Comparison of ENCODE assay signal across 8 cellular contexts in the genomic region with DNA sequence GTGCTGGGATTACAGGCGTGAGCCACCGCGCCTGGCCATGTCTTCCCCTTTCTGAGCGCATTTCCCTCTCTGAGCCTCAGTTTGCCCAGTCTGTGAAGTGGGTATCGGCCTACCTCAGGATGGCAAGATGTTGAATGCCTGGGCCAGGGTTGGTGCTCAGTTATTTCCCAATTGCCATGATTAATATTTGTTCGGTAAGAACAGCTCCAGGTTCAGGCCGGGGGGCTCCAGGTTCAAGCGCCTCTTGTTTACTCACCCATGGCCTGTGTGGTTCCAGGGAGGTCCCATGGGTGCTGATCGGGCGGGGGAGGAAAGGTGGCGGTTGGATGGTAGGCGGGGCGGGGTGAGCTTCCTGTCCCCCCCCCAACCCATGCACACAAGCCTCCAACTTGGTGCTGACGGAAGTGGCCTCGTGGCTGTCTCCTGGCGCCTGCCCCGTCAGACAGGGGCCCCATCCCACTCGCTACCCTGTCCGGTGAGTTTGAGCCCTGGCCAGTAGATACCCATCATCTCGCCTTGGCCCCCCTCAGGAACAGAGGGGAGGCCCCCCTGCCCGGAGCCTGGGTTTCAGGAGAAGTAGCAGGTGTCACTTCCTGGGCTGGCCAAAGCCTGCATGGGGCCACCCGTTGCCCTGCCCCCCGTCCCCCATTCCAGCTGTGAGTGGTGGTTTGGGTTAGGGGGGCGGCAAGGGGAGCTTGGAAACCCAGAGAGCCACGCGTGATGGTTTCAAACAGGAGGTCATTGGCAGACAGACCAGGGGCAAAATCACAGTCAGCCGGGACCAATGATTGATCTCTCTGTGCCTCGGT. TPM values are rescaled to one million over a fixed set of nuclear protein-coding genes. Genes with fewer than 3 reads are reported as not detected.
DNase-seq lines count a peak whose midpoint lies in the region; ATAC-seq and TF ChIP-seq lines count a peak whose summit lies in the region.

A gene with protein sequence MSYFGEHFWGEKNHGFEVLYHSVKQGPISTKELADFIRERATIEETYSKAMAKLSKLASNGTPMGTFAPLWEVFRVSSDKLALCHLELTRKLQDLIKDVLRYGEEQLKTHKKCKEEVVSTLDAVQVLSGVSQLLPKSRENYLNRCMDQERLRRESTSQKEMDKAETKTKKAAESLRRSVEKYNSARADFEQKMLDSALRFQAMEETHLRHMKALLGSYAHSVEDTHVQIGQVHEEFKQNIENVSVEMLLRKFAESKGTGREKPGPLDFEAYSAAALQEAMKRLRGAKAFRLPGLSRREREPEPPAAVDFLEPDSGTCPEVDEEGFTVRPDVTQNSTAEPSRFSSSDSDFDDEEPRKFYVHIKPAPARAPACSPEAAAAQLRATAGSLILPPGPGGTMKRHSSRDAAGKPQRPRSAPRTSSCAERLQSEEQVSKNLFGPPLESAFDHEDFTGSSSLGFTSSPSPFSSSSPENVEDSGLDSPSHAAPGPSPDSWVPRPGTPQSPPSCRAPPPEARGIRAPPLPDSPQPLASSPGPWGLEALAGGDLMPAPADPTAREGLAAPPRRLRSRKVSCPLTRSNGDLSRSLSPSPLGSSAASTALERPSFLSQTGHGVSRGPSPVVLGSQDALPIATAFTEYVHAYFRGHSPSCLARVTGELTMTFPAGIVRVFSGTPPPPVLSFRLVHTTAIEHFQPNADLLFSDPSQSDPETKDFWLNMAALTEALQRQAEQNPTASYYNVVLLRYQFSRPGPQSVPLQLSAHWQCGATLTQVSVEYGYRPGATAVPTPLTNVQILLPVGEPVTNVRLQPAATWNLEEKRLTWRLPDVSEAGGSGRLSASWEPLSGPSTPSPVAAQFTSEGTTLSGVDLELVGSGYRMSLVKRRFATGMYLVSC (plus strand): TSS at position 375 of the 809 bp plus-strand sequence. CDS start 3,688 bp downstream, outside the sequence.

- H3K36me3 Mint-ChIP-seq in activated CD8-positive, alpha-beta T cell treated with anti-CD3 and anti-CD28 coated beads for 36 hours (ENCODE audit: low read depth) = peaks cover 20% of the 10 kb centered on the region

- CTCF ChIA-PET in activated CD8-positive, alpha-beta T cell treated with anti-CD3 and anti-CD28 coated beads for 36 hours (lab: Charles Lee) = interaction anchor here (1.0 to 3.2 kb wide), 4 partner anchors 9 to 256 kb away, joined by 3 to 10 read pairs (median 4); no protein-coding TSS in a partner anchor

- POLR2A ChIA-PET in activated CD8-positive, alpha-beta T cell treated with anti-CD3 and anti-CD28 coated beads for 36 hours (lab: Charles Lee) = interaction anchor here (0.6 to 6.0 kb wide), 18 partner anchors 9 to 878 kb away, joined by 3 to 32 read pairs (median 4); a partner anchor contains a TSS

- intact Hi-C loops in activated CD8-positive, alpha-beta T cell treated with anti-CD3 and anti-CD28 coated beads for 36 hours (cut with micrococcal nuclease) = no loop called here

- no peaks in the 10 kb centered on the region for H3K9me3 Mint-ChIP-seq in activated CD8-positive, alpha-beta T cell treated with anti-CD3 and anti-CD28 coated beads for 36 hours

- peak within 1 kb of the TSS; percentile 92 for H3K27ac ChIP-seq in KOPT-K1 (ENCODE audit: low read depth, low read length, poor library complexity, severe bottlenecking)

- ATAC-seq in GM18511 (IDR thresholded peaks at IDR 0.05; ENCODE audit: unreplicated experiment) (peak; percentile 46), esophagus mucosa (peak; percentile 38), HG02884 (IDR thresholded peaks at IDR 0.05; ENCODE audit: unreplicated experiment) (no peak)
- ATAC-seq in activated CD8-positive, alpha-beta T cell treated with anti-CD3 and anti-CD28 coated beads for 36 hours = peak; percentile 68

- H3K27ac Mint-ChIP-seq in activated CD8-positive, alpha-beta T cell treated with anti-CD3 and anti-CD28 coated beads for 36 hours = peak within 1 kb of the TSS; percentile 92

- H3K4me3 Mint-ChIP-seq in activated CD8-positive, alpha-beta T cell treated with anti-CD3 and anti-CD28 coated beads for 36 hours = peak within 1 kb of the TSS; percentile 80

- no peak for TF ChIP-seq CTCF in activated CD8-positive, alpha-beta T cell treated with anti-CD3 and anti-CD28 coated beads for 36 hours (IDR thresholded peaks at IDR 0.05)

- no peaks in the 10 kb centered on the region for H3K9me3 ChIP-seq in KOPT-K1 (ENCODE audit: insufficient read depth, low read length, poor library complexity, severe bottlenecking)

- H3K4me1 Mint-ChIP-seq in activated CD8-positive, alpha-beta T cell treated with anti-CD3 and anti-CD28 coated beads for 36 hours (ENCODE audit: low read depth) = peaks cover 58% of the 10 kb centered on the region

- DNase-seq in activated CD8-positive, alpha-beta T cell treated with anti-CD3 and anti-CD28 coated beads for 36 hours = peak; percentile 95
- peak; percentile 69 to 72 for DNase-seq in stimulated activated CD4-positive, alpha-beta T cell treated with anti-CD3 and anti-CD28 coated beads, Interleukin-2, amount 100 ng/mL, for 48 hours
- no peak for DNase-seq in H4 (ENCODE audit: low spot score)
- DNase-seq in NCI-H2081 treated with DMSO at 0.1 percent for 48 hours (lab: John Stamatoyannopoulos, UW) = no peak

- peaks cover 25% of the 10 kb centered on the region for H3K36me3 ChIP-seq in KOPT-K1 (ENCODE audit: insufficient read depth, low read length)

- H3K27me3 Mint-ChIP-seq in activated CD8-positive, alpha-beta T cell treated with anti-CD3 and anti-CD28 coated beads for 36 hours = no peaks in the 10 kb centered on the region

RNA-seq across cellular contexts. Expression of the gene that starts here (rescaled TPM):
- 10 to 100 TPM; 36.9 to 38.3 TPM for total RNA-seq in activated CD8-positive, alpha-beta T cell treated with anti-CD3 and anti-CD28 coated beads for 36 hours
- 0.76 TPM for total RNA-seq in esophagus mucosa
- 0.58 TPM in 1 of 2 replicates, not detected in the other for total RNA-seq in H4 (2014; rRNA removed; shearing (Covaris generic))

Comparison
In these comparisons a context has a peak if more than half of its experiments do, and no peak if none do; other contexts are left out.
1. RNA of the gene that starts here (total RNA-seq): 36.9 to 38.3 TPM in activated CD8-positive, alpha-beta T cell treated with anti-CD3 and anti-CD28 coated beads for 36 hours; 0.76 TPM in esophagus mucosa (single experiment) and 0.58 TPM in H4; every median in the first group is over 10 times any median in the second.
2. Peak in ATAC-seq in esophagus mucosa; RNA of the gene not detected or under 1 TPM.
3. DNase-seq: peak in activated CD8-positive, alpha-beta T cell treated with anti-CD3 and anti-CD28 coated beads for 36 hours (single experiment) and stimulated activated CD4-positive, alpha-beta T cell treated with anti-CD3 and anti-CD28 coated beads, Interleukin-2, amount 100 ng/mL, for 48 hours (2 of 2); none in H4 (single experiment) and NCI-H2081 treated with DMSO at 0.1 percent for 48 hours (single experiment).